In genomic region chrX:25004040-25004439, GRCh38 we compare ENCODE assay signal across 20 cellular contexts. TPM values are rescaled to one million over a fixed set of nuclear protein-coding genes. Genes with fewer than 3 reads are reported as not detected.
DNase-seq lines count a peak whose midpoint lies in the region; ATAC-seq and TF ChIP-seq lines count a peak whose summit lies in the region.
"Had no signal": no experiment of that assay in that cellular context is flagged by ENCODE, and none has a peak within 500 bp of the region (broad histone marks: within the 10 kb centered on the region; RNA-seq: fewer than 3 reads in every experiment).

No MANE protein-coding gene starts in this region.

- TF ChIP-seq EP300 in ovary (IDR thresholded peaks at IDR 0.05) = no peak

- no peak for ATAC-seq in effector memory CD8-positive, alpha-beta T cell (replicated peaks)
- no peak for ATAC-seq in GM19324 (IDR thresholded peaks at IDR 0.05; ENCODE audit: low FRiP score, unreplicated experiment)
- ATAC-seq: left ventricle myocardium superior had no signal

- peak overlapping the region; percentile 42 for H3K4me3 Mint-ChIP-seq in T-helper 2 cell treated with Interferon-gamma antibody and Interleukin-4, amounts not matched to agents 5 μg/mL and 100 μg/mL, for 36 hours
- H3K4me3 Mint-ChIP-seq in HFFc6 = peak overlapping the region; percentile 33
- peak overlapping the region; percentile 47 to 58 for H3K4me3 Mint-ChIP-seq in effector memory CD8-positive, alpha-beta T cell

- H3K9me3 ChIP-seq in ovary = peaks cover 0 to 3% of the 10 kb centered on the region in 2 donors
- H3K9me3 ChIP-seq: ascending aorta had no signal

- TF ChIP-seq POLR2A in ovary (IDR thresholded peaks at IDR 0.05) = no peak

- H3K36me3 ChIP-seq in ovary = no peaks in the 10 kb centered on the region
- H3K36me3 ChIP-seq: ascending aorta, BLaER1 had no signal

- H3K27ac ChIP-seq in ovary = peak overlapping the region; percentile 93
- H3K27ac ChIP-seq: ascending aorta, BLaER1, parathyroid adenoma had no signal

- H3K27me3 ChIP-seq in ovary = no peaks in the 10 kb centered on the region

- no peaks in the 10 kb centered on the region for H3K4me1 ChIP-seq in ovary (ENCODE audit: insufficient read depth)
- H3K4me1 ChIP-seq: BLaER1, parathyroid adenoma had no signal

- no peak for TF ChIP-seq CTCF in HFFc6 (IDR thresholded peaks at IDR 0.05)
- no peak for TF ChIP-seq CTCF in ovary (IDR thresholded peaks at IDR 0.05)

- intact Hi-C loops in ovary (cut with DNase I) = loop anchor here in 2 of 4 donors (5.0 to 10.0 kb wide), 3 partner anchors 129 to 162 kb away; no protein-coding TSS in a partner anchor

- H3K4me1 Mint-ChIP-seq in T-helper 2 cell treated with Interferon-gamma antibody and Interleukin-4, amounts not matched to agents 5 μg/mL and 100 μg/mL, for 36 hours (ENCODE audit: low read depth) = peaks cover 5% of the 10 kb centered on the region
- H3K4me1 Mint-ChIP-seq in HFFc6 (ENCODE audit: low read depth) = peaks cover 13% of the 10 kb centered on the region; the same call in 1 of the 2 replicates
- H3K4me1 Mint-ChIP-seq in effector memory CD8-positive, alpha-beta T cell (ENCODE audit: low read depth in 2 of 2) = peaks cover 7 to 15% of the 10 kb centered on the region in 2 donors

- no peak for DNase-seq in T-helper 2 cell treated with Interferon-gamma antibody and Interleukin-4, amounts not matched to agents 5 μg/mL and 100 μg/mL, for 36 hours (ENCODE audit: low spot score)
- DNase-seq in T-helper 2 cell (no peak), HFFc6 (no peak), ovary (no peak), AG08395 (ENCODE audit: low spot score) (no peak)
- DNase-seq in effector memory CD8-positive, alpha-beta T cell = no peak
- no peak for DNase-seq in activated CD8-positive, alpha-beta memory T cell treated with anti-CD3 and anti-CD28 coated beads for 24 hours
- DNase-seq: HCEC 1CT; head of caudate nucleus; IMR-90; left ventricle myocardium superior; NCI-H1436; NCI-H526 treated with DMSO at 0.1 percent for 48 hours; stimulated activated CD4-positive, alpha-beta T cell treated with anti-CD3 and anti-CD28 coated beads, Interleukin-1b, Interleukin-23, amount 100 ng/mL, for 48 hours had no signal

- peak overlapping the region; percentile 70 for H3K27ac Mint-ChIP-seq in T-helper 2 cell treated with Interferon-gamma antibody and Interleukin-4, amounts not matched to agents 5 μg/mL and 100 μg/mL, for 36 hours
- H3K27ac Mint-ChIP-seq in HFFc6 = no peak overlapping the region
- H3K27ac Mint-ChIP-seq in effector memory CD8-positive, alpha-beta T cell = peak overlapping the region in 1 of 2 donors; percentile 71

- no peaks in the 10 kb centered on the region for H3K9me3 Mint-ChIP-seq in T-helper 2 cell treated with Interferon-gamma antibody and Interleukin-4, amounts not matched to agents 5 μg/mL and 100 μg/mL, for 36 hours
- H3K9me3 Mint-ChIP-seq in HFFc6 = no peaks in the 10 kb centered on the region
- H3K9me3 Mint-ChIP-seq in effector memory CD8-positive, alpha-beta T cell = no peaks in the 10 kb centered on the region

- WGBS in ovary, 3 donors = 20 to 22% (median 21%) methylated on average over 10 of the region's 10 CpGs

- peaks cover 44% of the 10 kb centered on the region for H3K27me3 Mint-ChIP-seq in T-helper 2 cell treated with Interferon-gamma antibody and Interleukin-4, amounts not matched to agents 5 μg/mL and 100 μg/mL, for 36 hours (ENCODE audit: low read depth)
- peaks cover 24% of the 10 kb centered on the region for H3K27me3 Mint-ChIP-seq in HFFc6 (ENCODE audit: insufficient read depth)
- peaks cover 33 to 45% of the 10 kb centered on the region in 2 donors for H3K27me3 Mint-ChIP-seq in effector memory CD8-positive, alpha-beta T cell

- peaks cover 1% of the 10 kb centered on the region for H3K36me3 Mint-ChIP-seq in T-helper 2 cell treated with Interferon-gamma antibody and Interleukin-4, amounts not matched to agents 5 μg/mL and 100 μg/mL, for 36 hours (ENCODE audit: low read depth)
- no peaks in the 10 kb centered on the region for H3K36me3 Mint-ChIP-seq in HFFc6 (ENCODE audit: low read depth)
- H3K36me3 Mint-ChIP-seq in effector memory CD8-positive, alpha-beta T cell (ENCODE audit: insufficient read depth) = peaks cover 8% of the 10 kb centered on the region

- H3K4me3 ChIP-seq in ovary = no peak overlapping the region
- H3K4me3 ChIP-seq: BLaER1 had no signal

RNA-seq across cellular contexts. Expression of gene ARX, which starts 11.7 kb away (rescaled TPM):
- total RNA-seq in HFFc6 (2021; fragmentation: NEBNext Ultra II Directional; extraction: Animal tissue kit (Norgen Biotek cat#: 25700)) = not detected
- total RNA-seq in ovary = 100 to 1,000 TPM in 3 of 7 donors, 10 to 100 TPM in 4; 23.9 to 152 (median 91.5) TPM
- polyA plus RNA-seq in ovary = 10 to 100 TPM; 21.8 to 78.0 TPM
- total RNA-seq: ascending aorta, IMR-90, left ventricle myocardium superior, M059J, ureter had no signal
- polyA plus RNA-seq: IMR-90 had no signal

Comparison
In these comparisons a context has a peak if more than half of its experiments do, and no peak if none do; other contexts are left out.
1. RNA of gene ARX, which starts 11.7 kb away (total RNA-seq): 23.9 to 152 TPM in ovary; not detected in HFFc6; every median in the first group is over 10 times any median in the second.
2. Peak in every context shown above with its lines, with median percentiles within 50 percentile points of each other: H3K4me3 Mint-ChIP-seq.